In genomic region chr2:44920751-44921150, GRCh38 we compare ENCODE assay signal across 20 cellular contexts. TPM values are rescaled to one million over a fixed set of nuclear protein-coding genes. Genes with fewer than 3 reads are reported as not detected.
"Had no signal": no experiment of that assay in that cellular context is flagged by ENCODE, and none has a peak within 500 bp of the region (broad histone marks: within the 10 kb centered on the region; RNA-seq: fewer than 3 reads in every experiment).

No MANE protein-coding gene starts in this region.

- H3K36me3 Mint-ChIP-seq: activated naive CD8-positive, alpha-beta T cell treated with anti-CD3 and anti-CD28 coated beads, Interleukin-2, amount 10 ng/mL, durations not matched to agents 7 days and 5 days; brain had no signal

- H3K4me1 ChIP-seq: heart left ventricle, psoas muscle, spleen, testis, upper lobe of right lung had no signal

- H3K4me1 Mint-ChIP-seq: activated naive CD8-positive, alpha-beta T cell treated with anti-CD3 and anti-CD28 coated beads, Interleukin-2, amount 10 ng/mL, durations not matched to agents 7 days and 5 days; brain; stimulated activated naive CD8-positive, alpha-beta T cell treated with anti-CD3 and anti-CD28 coated beads, Interleukin-15, amount 100 ng/mL, for 72 hours had no signal

- H3K27ac Mint-ChIP-seq: activated naive CD8-positive, alpha-beta T cell treated with anti-CD3 and anti-CD28 coated beads, Interleukin-2, amount 10 ng/mL, durations not matched to agents 7 days and 5 days; brain had no signal

- H3K4me3 ChIP-seq: heart left ventricle, psoas muscle, spleen, testis, upper lobe of right lung had no signal

- H3K27me3 ChIP-seq: testis had no signal

- H3K9me3 Mint-ChIP-seq: activated naive CD8-positive, alpha-beta T cell treated with anti-CD3 and anti-CD28 coated beads, Interleukin-2, amount 10 ng/mL, durations not matched to agents 7 days and 5 days; stimulated activated naive CD8-positive, alpha-beta T cell treated with anti-CD3 and anti-CD28 coated beads, Interleukin-15, amount 100 ng/mL, for 72 hours had no signal

- ATAC-seq: activated CD4-positive, CD25-positive, alpha-beta regulatory T cell treated with anti-CD3 and anti-CD28 coated beads, Interleukin-2, amount 50 U/mL, for 24 hours; heart left ventricle; psoas muscle; sciatic nerve; stimulated activated naive CD8-positive, alpha-beta T cell treated with anti-CD3 and anti-CD28 coated beads, Interleukin-15, amount 100 ng/mL, for 72 hours; upper lobe of right lung had no signal

- H3K4me3 Mint-ChIP-seq: activated naive CD8-positive, alpha-beta T cell treated with anti-CD3 and anti-CD28 coated beads, Interleukin-2, amount 10 ng/mL, durations not matched to agents 7 days and 5 days; brain; stimulated activated naive CD8-positive, alpha-beta T cell treated with anti-CD3 and anti-CD28 coated beads, Interleukin-15, amount 100 ng/mL, for 72 hours had no signal

- H3K9me3 ChIP-seq: heart left ventricle, psoas muscle, spleen, testis, upper lobe of right lung had no signal

- DNase-seq: activated CD4-positive, alpha-beta T cell treated with anti-CD3 and anti-CD28 coated beads, Interleukin-2, amount 50 U/mL, for 1 hour; activated CD8-positive, alpha-beta memory T cell treated with anti-CD3 and anti-CD28 coated beads for 24 hours; activated gamma-delta T cell treated with Interleukin-2 at 50 U/mL for 16 hours; activated naive CD8-positive, alpha-beta T cell treated with anti-CD3 and anti-CD28 coated beads, Interleukin-2, amount 10 ng/mL, durations not matched to agents 7 days and 5 days; cortex of kidney; effector CD4-positive, alpha-beta T cell; foreskin melanocyte; heart left ventricle; mesendoderm; psoas muscle; spleen; stimulated activated CD4-positive, alpha-beta T cell treated with anti-CD3 and anti-CD28 coated beads, Interleukin-1b, Interleukin-23, amount 100 ng/mL, for 48 hours; stimulated activated naive CD8-positive, alpha-beta T cell treated with anti-CD3 and anti-CD28 coated beads, Interleukin-15, amount 100 ng/mL, for 72 hours; testis; upper lobe of right lung had no signal

- H3K27ac ChIP-seq: heart left ventricle, psoas muscle, spleen, testis, upper lobe of right lung had no signal

- H3K36me3 ChIP-seq: heart left ventricle, spleen, upper lobe of right lung had no signal

RNA-seq across cellular contexts. Expression of gene SIX3, which starts 20.8 kb away (rescaled TPM):
- total RNA-seq: activated naive CD8-positive, alpha-beta T cell treated with anti-CD3 and anti-CD28 coated beads, Interleukin-2, amount 10 ng/mL, durations not matched to agents 7 days and 5 days; heart left ventricle; lower leg skin; osteoblast; sciatic nerve; spleen; upper lobe of right lung had no signal
- polyA plus RNA-seq: heart left ventricle had no signal
